In genomic region chr2:234980476-234981187, GRCh38 we compare ENCODE assay signal across 9 cellular contexts. TPM values are rescaled to one million over a fixed set of nuclear protein-coding genes. Genes with fewer than 3 reads are reported as not detected.
DNase-seq lines count a peak whose midpoint lies in the region; ATAC-seq, FAIRE-seq and TF ChIP-seq lines count a peak whose summit lies in the region.
"Had no signal": no experiment of that assay in that cellular context is flagged by ENCODE, and none has a peak within 500 bp of the region (broad histone marks: within the 10 kb centered on the region; RNA-seq: fewer than 3 reads in every experiment).

No MANE protein-coding gene starts in this region.

- TF ChIP-seq RAD21 in A549 (conservative IDR thresholded peaks at IDR 0.05 in 1 of 2, IDR thresholded peaks at IDR 0.05 in 1 of 2) = no peak

- ATAC-seq in A549 (peak in 1 of 2 experiments; percentile 5; a peak in 2 of 6 replicates), HG02678 (IDR thresholded peaks at IDR 0.05; ENCODE audit: unreplicated experiment) (no peak)

- 58% methylated on average over 14 of the region's 14 CpGs for WGBS in A549 (ENCODE audit: missing lambda C conversion rate)

- peak overlapping the region; percentile 86 to 96 for H3K27ac ChIP-seq in A549
- peak overlapping the region; percentile 57 to 75 for H3K27ac ChIP-seq in mucosa of rectum (ENCODE audit: low read depth in 2 of 2, low read length in 2 of 2)
- no peak overlapping the region for H3K27ac ChIP-seq in WERI-Rb-1

- H3K9me3 ChIP-seq in A549 (0 out of 3 replicates have a peak, but pooled peaks cover 5% of the 10 kb centered on the region), mucosa of rectum (ENCODE audit: control insufficient read depth in 2 of 2, low read length in 2 of 2) (no peaks in the 10 kb centered on the region), WERI-Rb-1 (ENCODE audit: severe bottlenecking) (peaks cover 5% of the 10 kb centered on the region)

- TF ChIP-seq EP300 in A549 (IDR thresholded peaks at IDR 0.05) = no peak

- peak overlapping the region in 1 of 2 donors; percentile 10 for H3K9ac ChIP-seq in mucosa of rectum (ENCODE audit: low read depth in 1 of 2, low read length in 2 of 2)

- no peaks in the 10 kb centered on the region for H3K27me3 ChIP-seq in mucosa of rectum (ENCODE audit: control insufficient read depth in 2 of 2, insufficient read depth in 2 of 2, low read length in 2 of 2)
- no peaks in the 10 kb centered on the region for H3K27me3 ChIP-seq in WERI-Rb-1 (ENCODE audit: insufficient read depth, low read depth, severe bottlenecking)

- H3K36me3 ChIP-seq in mucosa of rectum (ENCODE audit: control insufficient read depth in 2 of 2, insufficient read depth in 2 of 2, low read length in 2 of 2) (no peaks in the 10 kb centered on the region), WERI-Rb-1 (peaks cover 44% of the 10 kb centered on the region)

- POLR2A ChIA-PET in A549 (lab: Yijun Ruan, JAX) = interaction anchor here (0.5 to 2.4 kb wide), 10 partner anchors 8 to 157 kb away, joined by 3 to 14 read pairs (median 5); partner anchors contain the start of gene SH3BP4

- H3K4me3 ChIP-seq in A549 = peak overlapping the region; percentile 34
- H3K4me3 ChIP-seq in mucosa of rectum (ENCODE audit: low read length in 2 of 2) = peak overlapping the region; percentile 5 to 53
- H3K4me3 ChIP-seq in WERI-Rb-1 (ENCODE audit: low read depth, low read length) = no peak overlapping the region

- no peak for FAIRE-seq in A549 (lab: Jason Lieb, UNC)

- DNase-seq in A549 (ENCODE audit: low read depth in 1 of 2, low spot score in 1 of 2) = no peak
- DNase-seq in NCI-H2107 treated with DMSO at 0.1 percent for 48 hours (lab: John Stamatoyannopoulos, UW; ENCODE audit: unreplicated experiment) = peak; percentile 94
- peak; percentile 90 for DNase-seq in dermis blood vessel endothelial cell
- no peak for DNase-seq in activated CD4-positive, alpha-beta T cell treated with anti-CD3 and anti-CD28 coated beads for 4 hours
- DNase-seq in GM10266 (ENCODE audit: extremely low spot score) = no peak
- DNase-seq in WERI-Rb-1 = no peak
- DNase-seq: activated CD4-positive, alpha-beta T cell treated with anti-CD3 and anti-CD28 coated beads for 48 hours had no signal

- H3K4me2 ChIP-seq in A549 = peak overlapping the region; percentile 82

- TF ChIP-seq CTCF in A549 (IDR thresholded peaks at IDR 0.05) (no peak), GM10266 (IDR thresholded peaks at IDR 0.05; ENCODE audit: control insufficient read depth, insufficient read depth, low read depth, missing control alignments) (no peak), WERI-Rb-1 (IDR thresholded peaks at IDR 0.05; ENCODE audit: low read depth, low read length) (no peak)

- peaks cover 60% of the 10 kb centered on the region for H3K4me1 ChIP-seq in A549
- peaks cover 43 to 60% of the 10 kb centered on the region in 2 donors for H3K4me1 ChIP-seq in mucosa of rectum (ENCODE audit: control insufficient read depth in 2 of 2, insufficient read depth in 2 of 2, low read length in 2 of 2)

- CTCF ChIA-PET in A549 (lab: Yijun Ruan, JAX) = interaction anchor here (0.5 to 2.7 kb wide), 12 partner anchors 10 to 435 kb away, joined by 3 to 20 read pairs (median 4); no protein-coding TSS in a partner anchor

- TF ChIP-seq POLR2A in A549 (IDR thresholded peaks at IDR 0.05; ENCODE audit: low read length) = no peak

TF ChIP-seq in A549, 52 proteins besides CTCF, POLR2A, EP300 and RAD21:
- no peak for TF ChIP-seq EHMT2 (IDR thresholded peaks at IDR 0.05; ENCODE audit: low read depth)
- no peak for TF ChIP-seq JUNB (IDR thresholded peaks at IDR 0.05)
- TF ChIP-seq HEYL (CRISPR knock-in tag; IDR thresholded peaks at IDR 0.05) = no peak
- no peak for TF ChIP-seq JUN (IDR thresholded peaks at IDR 0.05)
- TF ChIP-seq NFE2L2 (conservative IDR thresholded peaks at IDR 0.05; ENCODE audit: low read length) = no peak
- no peak for TF ChIP-seq EHF (CRISPR knock-in tag; IDR thresholded peaks at IDR 0.05)
- TF ChIP-seq HOXB5 (CRISPR knock-in tag; IDR thresholded peaks at IDR 0.05) = no peak
- TF ChIP-seq, protein P1, sequence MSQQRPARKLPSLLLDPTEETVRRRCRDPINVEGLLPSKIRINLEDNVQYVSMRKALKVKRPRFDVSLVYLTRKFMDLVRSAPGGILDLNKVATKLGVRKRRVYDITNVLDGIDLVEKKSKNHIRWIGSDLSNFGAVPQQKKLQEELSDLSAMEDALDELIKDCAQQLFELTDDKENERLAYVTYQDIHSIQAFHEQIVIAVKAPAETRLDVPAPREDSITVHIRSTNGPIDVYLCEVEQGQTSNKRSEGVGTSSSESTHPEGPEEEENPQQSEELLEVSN (IDR thresholded peaks at IDR 0.05; ENCODE audit: borderline replicate concordance, low read depth) = no peak
- TF ChIP-seq FOXS1 (CRISPR knock-in tag; IDR thresholded peaks at IDR 0.05) = no peak
- no peak for TF ChIP-seq HOXA7 (CRISPR knock-in tag; IDR thresholded peaks at IDR 0.05)
- TF ChIP-seq HMGXB4 (CRISPR knock-in tag; IDR thresholded peaks at IDR 0.05; ENCODE audit: borderline replicate concordance) = no peak
- TF ChIP-seq POLR2AphosphoS2 (conservative IDR thresholded peaks at IDR 0.05; ENCODE audit: low read length) = no peak
- no peak for TF ChIP-seq SMC3 (IDR thresholded peaks at IDR 0.05)
- TF ChIP-seq TP53 (CRISPR knock-in tag; IDR thresholded peaks at IDR 0.05) = no peak
- TF ChIP-seq, protein P2, sequence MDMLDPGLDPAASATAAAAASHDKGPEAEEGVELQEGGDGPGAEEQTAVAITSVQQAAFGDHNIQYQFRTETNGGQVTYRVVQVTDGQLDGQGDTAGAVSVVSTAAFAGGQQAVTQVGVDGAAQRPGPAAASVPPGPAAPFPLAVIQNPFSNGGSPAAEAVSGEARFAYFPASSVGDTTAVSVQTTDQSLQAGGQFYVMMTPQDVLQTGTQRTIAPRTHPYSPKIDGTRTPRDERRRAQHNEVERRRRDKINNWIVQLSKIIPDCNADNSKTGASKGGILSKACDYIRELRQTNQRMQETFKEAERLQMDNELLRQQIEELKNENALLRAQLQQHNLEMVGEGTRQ (IDR thresholded peaks at IDR 0.05) = no peak
- TF ChIP-seq CEBPB (IDR thresholded peaks at IDR 0.05) = no peak
- no peak for TF ChIP-seq ELK1 (IDR thresholded peaks at IDR 0.05; ENCODE audit: low read depth, low read length)
- no peak for TF ChIP-seq MAZ (IDR thresholded peaks at IDR 0.05; ENCODE audit: borderline replicate concordance, low read depth, low read length)
- no peak for TF ChIP-seq ESRRA (IDR thresholded peaks at IDR 0.05; ENCODE audit: borderline replicate concordance, low read length)

RNA-seq across cellular contexts. Expression of gene SH3BP4, which starts 28.8 kb away (rescaled TPM):
- polyA plus RNA-seq in A549 (2011; rRNA removed) (35.7 and 53.5 TPM in 2 replicates), A549 (2017; fragmentation: RNase III; extraction: RNeasy Plus Mini Kit Qiagen cat#74134 plus additional on column Dnase treatment) (22.6 to 25.2 TPM (median 23.4 TPM) in 3 replicates)
- polyA plus RNA-seq in A549 (2012; cell fraction: cytosol; rRNA removed) = 15.5 and 20.8 TPM in 2 replicates
- 16.4 and 18.5 TPM in 2 replicates for polyA plus RNA-seq in A549 (2012; cell fraction: nucleus; rRNA removed)
- polyA minus RNA-seq in A549 (2011; rRNA and poly(A)+ RNA removed) = 62.5 and 67.6 TPM in 2 replicates
- 35.4 and 42.3 TPM in 2 replicates for total RNA-seq in dermis blood vessel endothelial cell

Comparison
In these comparisons a context has a peak if more than half of its experiments do, and no peak if none do; other contexts are left out.
1. DNase-seq: peak in NCI-H2107 treated with DMSO at 0.1 percent for 48 hours (single experiment) and dermis blood vessel endothelial cell (single experiment); none in A549 (0 of 2), activated CD4-positive, alpha-beta T cell treated with anti-CD3 and anti-CD28 coated beads for 4 hours (0 of 2), GM10266 (single experiment) and WERI-Rb-1 (single experiment).